In the genomic region with DNA sequence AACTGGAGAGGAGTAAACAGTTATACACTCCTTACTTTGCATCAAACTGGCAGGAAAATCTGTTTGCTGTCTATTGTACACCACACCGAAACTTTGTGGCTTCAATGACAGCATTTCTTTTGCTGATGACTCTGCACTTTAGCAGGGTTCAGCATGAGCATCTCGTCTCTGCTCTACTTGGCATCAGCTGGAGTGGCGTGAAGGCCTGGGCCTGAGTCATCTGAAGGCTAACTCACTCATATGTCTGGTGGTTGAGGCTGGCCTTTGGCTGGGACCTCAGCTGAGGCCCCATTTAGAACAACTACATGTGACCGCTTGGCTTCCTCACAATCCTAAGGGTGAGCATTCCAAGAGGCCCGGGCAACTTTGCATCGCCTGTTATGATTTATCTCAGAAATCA, we compare ENCODE assay signal across 15 cellular contexts. TPM values are rescaled to one million over a fixed set of nuclear protein-coding genes. Genes with fewer than 3 reads are reported as not detected.
A peak's percentile ranks its signal among the peaks of the same experiment; 100 is the strongest.
DNase-seq lines count a peak whose midpoint lies in the region; ATAC-seq, FAIRE-seq and TF ChIP-seq lines count a peak whose summit lies in the region.
"Had no signal": no experiment of that assay in that cellular context is flagged by ENCODE, and none has a peak within 500 bp of the region (broad histone marks: within the 10 kb centered on the region; RNA-seq: fewer than 3 reads in every experiment).

No MANE protein-coding gene starts in this region.

- H3K36me3 ChIP-seq in adrenal gland (replicated peaks in 1 of 2) (peaks cover 0 to 20% of the 10 kb centered on the region in 2 donors), left ventricle myocardium inferior (peaks cover 95% of the 10 kb centered on the region), gastroesophageal sphincter (peaks cover 0 to 62% of the 10 kb centered on the region in 2 donors)
- H3K36me3 ChIP-seq: prostate gland had no signal

- TF ChIP-seq EP300 in A549 (IDR thresholded peaks at IDR 0.05) (no peak), gastroesophageal sphincter (IDR thresholded peaks at IDR 0.05) (no peak)

- CTCF ChIA-PET in A549 (lab: Yijun Ruan, JAX) = interaction anchor here (2.1 kb wide), 1 partner anchor 15 kb away, joined by 8 read pairs; no protein-coding TSS in a partner anchor

- TF ChIP-seq POLR2A in A549 (IDR thresholded peaks at IDR 0.05; ENCODE audit: low read length) (no peak), GM12891 (IDR thresholded peaks at IDR 0.05; ENCODE audit: low read depth, low read length) (no peak), adrenal gland (IDR thresholded peaks at IDR 0.05) (no peak), gastroesophageal sphincter (IDR thresholded peaks at IDR 0.05) (no peak)

- POLR2A ChIA-PET in A549 (lab: Yijun Ruan, JAX) = no interaction called here

- no peaks in the 10 kb centered on the region for H3K9me3 ChIP-seq in A549
- no peaks in the 10 kb centered on the region for H3K9me3 ChIP-seq in adrenal gland (replicated peaks in 1 of 3)
- no peaks in the 10 kb centered on the region for H3K9me3 ChIP-seq in left ventricle myocardium inferior (replicated peaks)
- no peaks in the 10 kb centered on the region for H3K9me3 ChIP-seq in gastroesophageal sphincter
- H3K9me3 ChIP-seq: prostate gland had no signal

- intact Hi-C loops in adrenal gland (cut with DNase I) (no loop called here), left ventricle myocardium inferior (cut with micrococcal nuclease) (loop anchor here (10.0 kb wide), 1 partner anchor 343 kb away; no protein-coding TSS in a partner anchor)

- FAIRE-seq in A549 (lab: Jason Lieb, UNC) = no peak
- peak; percentile 47 for FAIRE-seq in GM12891 (lab: Jason Lieb, UNC)

- no peak for TF ChIP-seq RAD21 in A549 (conservative IDR thresholded peaks at IDR 0.05 in 1 of 2, IDR thresholded peaks at IDR 0.05 in 1 of 2)

- ATAC-seq in A549 = no peak
- ATAC-seq in gastroesophageal sphincter = no peak
- ATAC-seq in GM21619 (IDR thresholded peaks at IDR 0.05; ENCODE audit: unreplicated experiment) = no peak
- ATAC-seq: HCT116 had no signal

- no peaks in the 10 kb centered on the region for H3K4me1 ChIP-seq in A549
- H3K4me1 ChIP-seq in adrenal gland (replicated peaks in 1 of 2) = no peaks in the 10 kb centered on the region
- H3K4me1 ChIP-seq in left ventricle myocardium inferior = peaks cover 13% of the 10 kb centered on the region
- H3K4me1 ChIP-seq in gastroesophageal sphincter = peaks cover 0 to 3% (median 0%) of the 10 kb centered on the region in 3 donors
- H3K4me1 ChIP-seq: prostate gland had no signal

- 92% methylated on average over 6 of the region's 6 CpGs for WGBS in A549 (ENCODE audit: missing lambda C conversion rate)
- WGBS in adrenal gland, 4 donors = 47 to 95% (median 72%) methylated on average over 3 to 6 of the region's 6 CpGs
- 86% methylated on average over 3 of the region's 6 CpGs; no CpG with 5 or more reads in 1 of the 2 donors for WGBS in gastroesophageal sphincter (ENCODE audit: low coverage in 1 of 2), 2 donors

- DNase-seq in A549 (ENCODE audit: low read depth in 1 of 2, low spot score in 1 of 2) = no peak
- no peak for DNase-seq in GM12891 (ENCODE audit: insufficient read length, low spot score)
- DNase-seq in adrenal gland = peak; percentile 28 to 64 (median 61)
- DNase-seq in left ventricle myocardium inferior = no peak
- DNase-seq in stimulated activated naive CD4-positive, alpha-beta T cell treated with Interleukin-2 at 50 U/mL for 16 hours (lab: John Stamatoyannopoulos, UW) = no peak
- no peak for DNase-seq in CD1c-positive myeloid dendritic cell (ENCODE audit: extremely low spot score)
- DNase-seq: cortex of kidney, hippocampal formation, SHP77 treated with DMSO at 0.1 percent for 48 hours had no signal

- no peak overlapping the region for H3K4me3 ChIP-seq in A549
- H3K4me3 ChIP-seq in adrenal gland = no peak overlapping the region
- H3K4me3 ChIP-seq in left ventricle myocardium inferior = no peak overlapping the region
- no peak overlapping the region for H3K4me3 ChIP-seq in gastroesophageal sphincter
- H3K4me3 ChIP-seq: prostate gland had no signal

- H3K27me3 ChIP-seq in adrenal gland (no peaks in the 10 kb centered on the region), left ventricle myocardium inferior (ENCODE audit: low read depth) (no peaks in the 10 kb centered on the region), gastroesophageal sphincter (no peaks in the 10 kb centered on the region)

- TF ChIP-seq CTCF in A549 (IDR thresholded peaks at IDR 0.05) = no peak
- no peak for TF ChIP-seq CTCF in adrenal gland (IDR thresholded peaks at IDR 0.05)
- no peak for TF ChIP-seq CTCF in left ventricle myocardium inferior (IDR thresholded peaks at IDR 0.05; ENCODE audit: borderline replicate concordance)
- TF ChIP-seq CTCF in gastroesophageal sphincter (IDR thresholded peaks at IDR 0.05) = no peak

- H3K27ac ChIP-seq in A549 = no peak overlapping the region
- H3K27ac ChIP-seq in adrenal gland = no peak overlapping the region
- H3K27ac ChIP-seq in left ventricle myocardium inferior (replicated peaks) = peak overlapping the region; percentile 37
- H3K27ac ChIP-seq in gastroesophageal sphincter = no peak overlapping the region
- H3K27ac ChIP-seq: C4-2B, prostate gland, VCaP had no signal

- H3K4me2 ChIP-seq in A549 = no peak overlapping the region

TF ChIP-seq in A549, 52 proteins besides CTCF, POLR2A, EP300 and RAD21:
- TF ChIP-seq HDAC2 (IDR thresholded peaks at IDR 0.05) = no peak
- peak; percentile 68 for TF ChIP-seq MAFK (IDR thresholded peaks at IDR 0.05; ENCODE audit: partially characterized antibody)
- TF ChIP-seq RNF2 (IDR thresholded peaks at IDR 0.05; ENCODE audit: borderline replicate concordance, low read depth) = no peak

TF ChIP-seq in GM12891, 5 proteins besides CTCF, POLR2A, EP300 and RAD21:
- TF ChIP-seq TAF1 (IDR thresholded peaks at IDR 0.05; ENCODE audit: low read depth, low read length) = no peak
- no peak for TF ChIP-seq POU2F2 (IDR thresholded peaks at IDR 0.05; ENCODE audit: low read depth, low read length)
- no peak for TF ChIP-seq PAX5 (IDR thresholded peaks at IDR 0.05; ENCODE audit: insufficient read depth, low read length, severe bottlenecking)
- TF ChIP-seq SPI1 (IDR thresholded peaks at IDR 0.05; ENCODE audit: low read depth, low read length) = no peak
- TF ChIP-seq POLR2AphosphoS5 (IDR thresholded peaks at IDR 0.05; ENCODE audit: low read depth, low read length) = no peak

RNA-seq across cellular contexts. Expression of gene REP15, which starts 28.7 kb away (rescaled TPM):
- polyA plus RNA-seq in A549 (2011; rRNA removed) = 0.66 and 0.81 TPM in 2 replicates
- polyA plus RNA-seq in A549 (2012; cell fraction: cytosol; rRNA removed) = 0.17 and 0.33 TPM in 2 replicates
- polyA plus RNA-seq in A549 (2012; cell fraction: nucleus; rRNA removed) = 0.22 and 0.50 TPM in 2 replicates
- 0.34 to 0.83 TPM (median 0.41 TPM) in 3 replicates for polyA plus RNA-seq in A549 (2017; fragmentation: RNase III; extraction: RNeasy Plus Mini Kit Qiagen cat#74134 plus additional on column Dnase treatment)
- 0.54 and 1.2 TPM in 2 replicates for polyA minus RNA-seq in A549 (2011; rRNA and poly(A)+ RNA removed)
- polyA plus RNA-seq in GM12891 (2012; ENCODE audit: low read depth, missing spikeins) = 0.18 TPM
- total RNA-seq in adrenal gland = 1 to 10 TPM in 5 of 8 donors, under 1 TPM in 1, not detected in 2; 0.91 to 3.1 (median 1.8) TPM
- 1 to 10 TPM; 1.3 to 5.2 (median 2.7) TPM for polyA plus RNA-seq in adrenal gland
- 5.5 TPM for total RNA-seq in left ventricle myocardium inferior
- total RNA-seq in gastroesophageal sphincter = 1 to 10 TPM in 3 of 4 donors, under 1 TPM in 1; 0.40 to 2.5 (median 1.3) TPM

RNA-seq across cellular contexts. Expression of gene MRPS35, which starts 43.1 kb away (rescaled TPM):
- polyA plus RNA-seq in A549 (2011; rRNA removed) = 153 and 186 TPM in 2 replicates
- 76.4 and 79.2 TPM in 2 replicates for polyA plus RNA-seq in A549 (2012; cell fraction: cytosol; rRNA removed)
- 25.0 and 30.8 TPM in 2 replicates for polyA plus RNA-seq in A549 (2012; cell fraction: nucleus; rRNA removed)
- 104 to 109 TPM (median 107 TPM) in 3 replicates for polyA plus RNA-seq in A549 (2017; fragmentation: RNase III; extraction: RNeasy Plus Mini Kit Qiagen cat#74134 plus additional on column Dnase treatment)
- polyA minus RNA-seq in A549 (2011; rRNA and poly(A)+ RNA removed) = 30.2 and 33.1 TPM in 2 replicates
- 38.1 TPM for polyA plus RNA-seq in GM12891 (2012; ENCODE audit: low read depth, missing spikeins)
- 10 to 100 TPM; 39.5 to 81.3 (median 58.9) TPM for total RNA-seq in adrenal gland
- 100 to 1,000 TPM in 1 of 3 donors, 10 to 100 TPM in 2; 21.0 to 137 (median 22.0) TPM for polyA plus RNA-seq in adrenal gland
- total RNA-seq in left ventricle myocardium inferior = 61.4 TPM
- 10 to 100 TPM; 36.6 to 52.3 (median 48.8) TPM for total RNA-seq in gastroesophageal sphincter

Comparison
In these comparisons a context has a peak if more than half of its experiments do, and no peak if none do; other contexts are left out.
1. DNase-seq: peak in adrenal gland (7 of 7); none in A549 (0 of 2), GM12891 (single experiment), left ventricle myocardium inferior (single experiment), stimulated activated naive CD4-positive, alpha-beta T cell treated with Interleukin-2 at 50 U/mL for 16 hours (single experiment) and CD1c-positive myeloid dendritic cell (single experiment).